1 cellular context compared by ENCODE assay signal in the genomic region with DNA sequence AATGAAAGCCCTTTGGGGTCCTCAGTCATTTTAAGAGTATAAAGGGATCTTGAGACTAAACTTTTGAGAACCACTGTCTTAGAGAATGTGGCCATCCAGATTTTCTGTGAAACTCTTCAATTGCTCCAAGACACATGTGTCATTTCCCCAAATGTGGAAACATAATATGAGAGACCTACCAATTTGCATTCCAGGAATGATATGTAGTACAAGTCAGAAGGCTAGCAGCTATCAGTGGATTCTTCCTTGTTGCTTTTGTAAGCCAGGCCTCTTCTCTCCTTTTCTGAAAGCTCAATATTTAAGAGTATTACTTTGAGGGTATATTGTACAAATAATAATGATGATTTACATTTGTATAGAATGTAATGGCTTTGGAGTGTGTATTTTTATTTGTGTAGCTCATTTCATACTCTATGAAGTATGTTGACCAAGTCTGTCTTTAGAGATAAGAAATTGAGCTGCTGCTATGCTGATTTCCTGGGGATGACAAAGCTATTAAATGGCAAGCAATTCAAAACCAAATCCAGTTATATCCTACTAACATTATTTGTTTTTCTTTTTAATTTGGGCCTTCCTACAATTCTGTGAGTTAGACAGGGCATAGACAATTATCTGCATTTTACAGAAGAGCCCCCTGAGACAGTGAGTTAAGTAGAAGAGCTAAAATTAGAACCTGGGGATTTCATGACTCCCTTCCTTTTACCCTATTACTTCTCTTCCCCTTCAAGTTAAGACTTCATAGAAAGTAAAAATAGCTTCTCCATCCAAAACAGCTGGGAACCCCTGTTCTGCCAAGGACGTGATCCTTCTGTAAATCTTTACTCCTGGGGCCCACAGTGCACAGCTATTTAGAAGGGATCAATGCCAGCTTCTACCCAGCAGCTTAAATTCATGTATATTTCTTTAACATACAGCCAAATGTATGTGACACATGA.
TF ChIP-seq lines count a peak whose summit lies in the region.

No MANE protein-coding gene starts in this region.

TF ChIP-seq in GM23338, 12 proteins besides CTCF, POLR2A, EP300 and RAD21:
- TF ChIP-seq POLR2AphosphoS5 (IDR thresholded peaks at IDR 0.05; ENCODE audit: low read depth), result no peak
- no peak for TF ChIP-seq STAT1 (IDR thresholded peaks at IDR 0.05; ENCODE audit: unreplicated experiment)
- TF ChIP-seq ZNF114 (CRISPR knock-in tag; IDR thresholded peaks at IDR 0.05), result no peak
- no peak for TF ChIP-seq CREB1 (CRISPR knock-in tag; IDR thresholded peaks at IDR 0.05; ENCODE audit: low read depth)
- no peak for TF ChIP-seq JUNB (IDR thresholded peaks at IDR 0.05; ENCODE audit: unreplicated experiment)
- no peak for TF ChIP-seq ZNF462 (CRISPR knock-in tag; IDR thresholded peaks at IDR 0.05)
- TF ChIP-seq ETS1 (IDR thresholded peaks at IDR 0.05), result no peak
- no peak for TF ChIP-seq EZH2phosphoT487 (IDR thresholded peaks at IDR 0.05; ENCODE audit: unreplicated experiment)
- no peak for TF ChIP-seq REST (IDR thresholded peaks at IDR 0.05; ENCODE audit: unreplicated experiment)
- TF ChIP-seq NANOG (IDR thresholded peaks at IDR 0.05; ENCODE audit: borderline replicate concordance), result no peak
- TF ChIP-seq EZH2 (IDR thresholded peaks at IDR 0.05; ENCODE audit: low read depth, unreplicated experiment), result no peak
- TF ChIP-seq ZNF331 (CRISPR knock-in tag; IDR thresholded peaks at IDR 0.05; ENCODE audit: low read depth), result no peak
